Comparison of ENCODE assay signal across 1 cellular context in the genomic region with DNA sequence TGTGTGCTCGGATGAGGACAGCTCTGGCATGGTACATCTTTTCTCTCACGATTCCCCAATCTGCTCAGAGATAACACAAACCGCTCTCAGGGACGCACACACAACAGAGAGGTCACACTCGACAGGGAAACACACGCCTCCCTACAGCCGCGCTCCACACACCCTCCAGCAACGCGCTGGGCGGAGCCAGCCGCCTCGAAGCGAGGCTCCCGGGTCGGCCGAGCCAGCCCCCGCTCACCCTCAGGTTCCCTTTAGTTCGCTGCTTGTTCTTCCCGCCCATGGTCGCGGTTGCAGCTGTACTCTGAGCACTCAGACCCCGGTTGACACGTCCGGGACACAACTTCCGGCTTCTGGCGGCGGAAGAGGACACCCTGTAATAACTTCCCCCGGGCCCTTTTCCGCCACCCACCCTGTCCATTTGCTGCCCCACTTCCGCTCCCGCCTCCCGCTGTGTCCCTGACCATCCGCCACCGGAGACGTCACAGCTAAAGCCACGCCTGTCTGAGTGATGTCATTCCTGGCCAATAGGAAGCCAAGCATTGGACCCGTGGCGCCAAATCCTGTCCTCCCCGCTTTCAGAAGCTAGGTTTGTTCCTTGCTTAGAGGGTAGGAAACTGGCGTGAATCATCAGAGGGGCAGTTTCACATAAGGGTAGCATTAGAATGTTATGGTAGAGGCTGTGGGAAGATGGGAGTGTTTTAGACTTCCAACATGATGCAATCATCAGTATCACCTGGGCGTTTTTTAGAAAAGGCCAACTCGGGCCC.
TF ChIP-seq lines count a peak whose summit lies in the region.

A gene with protein sequence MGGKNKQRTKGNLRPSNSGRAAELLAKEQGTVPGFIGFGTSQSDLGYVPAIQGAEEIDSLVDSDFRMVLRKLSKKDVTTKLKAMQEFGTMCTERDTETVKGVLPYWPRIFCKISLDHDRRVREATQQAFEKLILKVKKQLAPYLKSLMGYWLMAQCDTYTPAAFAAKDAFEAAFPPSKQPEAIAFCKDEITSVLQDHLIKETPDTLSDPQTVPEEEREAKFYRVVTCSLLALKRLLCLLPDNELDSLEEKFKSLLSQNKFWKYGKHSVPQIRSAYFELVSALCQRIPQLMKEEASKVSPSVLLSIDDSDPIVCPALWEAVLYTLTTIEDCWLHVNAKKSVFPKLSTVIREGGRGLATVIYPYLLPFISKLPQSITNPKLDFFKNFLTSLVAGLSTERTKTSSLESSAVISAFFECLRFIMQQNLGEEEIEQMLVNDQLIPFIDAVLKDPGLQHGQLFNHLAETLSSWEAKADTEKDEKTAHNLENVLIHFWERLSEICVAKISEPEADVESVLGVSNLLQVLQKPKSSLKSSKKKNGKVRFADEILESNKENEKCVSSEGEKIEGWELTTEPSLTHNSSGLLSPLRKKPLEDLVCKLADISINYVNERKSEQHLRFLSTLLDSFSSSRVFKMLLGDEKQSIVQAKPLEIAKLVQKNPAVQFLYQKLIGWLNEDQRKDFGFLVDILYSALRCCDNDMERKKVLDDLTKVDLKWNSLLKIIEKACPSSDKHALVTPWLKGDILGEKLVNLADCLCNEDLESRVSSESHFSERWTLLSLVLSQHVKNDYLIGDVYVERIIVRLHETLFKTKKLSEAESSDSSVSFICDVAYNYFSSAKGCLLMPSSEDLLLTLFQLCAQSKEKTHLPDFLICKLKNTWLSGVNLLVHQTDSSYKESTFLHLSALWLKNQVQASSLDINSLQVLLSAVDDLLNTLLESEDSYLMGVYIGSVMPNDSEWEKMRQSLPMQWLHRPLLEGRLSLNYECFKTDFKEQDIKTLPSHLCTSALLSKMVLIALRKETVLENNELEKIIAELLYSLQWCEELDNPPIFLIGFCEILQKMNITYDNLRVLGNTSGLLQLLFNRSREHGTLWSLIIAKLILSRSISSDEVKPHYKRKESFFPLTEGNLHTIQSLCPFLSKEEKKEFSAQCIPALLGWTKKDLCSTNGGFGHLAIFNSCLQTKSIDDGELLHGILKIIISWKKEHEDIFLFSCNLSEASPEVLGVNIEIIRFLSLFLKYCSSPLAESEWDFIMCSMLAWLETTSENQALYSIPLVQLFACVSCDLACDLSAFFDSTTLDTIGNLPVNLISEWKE (N-terminal part only) (minus strand): TSS at position 352 of the 767 bp plus-strand sequence. CDS start 72 bp downstream, at position 280.

TF ChIP-seq in HepG2, 621 proteins besides CTCF, POLR2A, EP300 and RAD21 (continued from another document and continues in another):
- TF ChIP-seq, protein P1, sequence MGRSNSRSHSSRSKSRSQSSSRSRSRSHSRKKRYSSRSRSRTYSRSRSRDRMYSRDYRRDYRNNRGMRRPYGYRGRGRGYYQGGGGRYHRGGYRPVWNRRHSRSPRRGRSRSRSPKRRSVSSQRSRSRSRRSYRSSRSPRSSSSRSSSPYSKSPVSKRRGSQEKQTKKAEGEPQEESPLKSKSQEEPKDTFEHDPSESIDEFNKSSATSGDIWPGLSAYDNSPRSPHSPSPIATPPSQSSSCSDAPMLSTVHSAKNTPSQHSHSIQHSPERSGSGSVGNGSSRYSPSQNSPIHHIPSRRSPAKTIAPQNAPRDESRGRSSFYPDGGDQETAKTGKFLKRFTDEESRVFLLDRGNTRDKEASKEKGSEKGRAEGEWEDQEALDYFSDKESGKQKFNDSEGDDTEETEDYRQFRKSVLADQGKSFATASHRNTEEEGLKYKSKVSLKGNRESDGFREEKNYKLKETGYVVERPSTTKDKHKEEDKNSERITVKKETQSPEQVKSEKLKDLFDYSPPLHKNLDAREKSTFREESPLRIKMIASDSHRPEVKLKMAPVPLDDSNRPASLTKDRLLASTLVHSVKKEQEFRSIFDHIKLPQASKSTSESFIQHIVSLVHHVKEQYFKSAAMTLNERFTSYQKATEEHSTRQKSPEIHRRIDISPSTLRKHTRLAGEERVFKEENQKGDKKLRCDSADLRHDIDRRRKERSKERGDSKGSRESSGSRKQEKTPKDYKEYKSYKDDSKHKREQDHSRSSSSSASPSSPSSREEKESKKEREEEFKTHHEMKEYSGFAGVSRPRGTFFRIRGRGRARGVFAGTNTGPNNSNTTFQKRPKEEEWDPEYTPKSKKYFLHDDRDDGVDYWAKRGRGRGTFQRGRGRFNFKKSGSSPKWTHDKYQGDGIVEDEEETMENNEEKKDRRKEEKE (IDR thresholded peaks at IDR 0.05) = no peak
- no peak; the same call in 1 of the 2 replicates for TF ChIP-seq POLR2AphosphoS2 (IDR thresholded peaks at IDR 0.05; ENCODE audit: low read depth, low read length)
- TF ChIP-seq TBL1XR1 (IDR thresholded peaks at IDR 0.05; ENCODE audit: borderline replicate concordance, low read length, partially characterized antibody) = no peak
- TF ChIP-seq, protein P2, sequence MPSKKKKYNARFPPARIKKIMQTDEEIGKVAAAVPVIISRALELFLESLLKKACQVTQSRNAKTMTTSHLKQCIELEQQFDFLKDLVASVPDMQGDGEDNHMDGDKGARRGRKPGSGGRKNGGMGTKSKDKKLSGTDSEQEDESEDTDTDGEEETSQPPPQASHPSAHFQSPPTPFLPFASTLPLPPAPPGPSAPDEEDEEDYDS (CRISPR knock-in tag; IDR thresholded peaks at IDR 0.05) = peak; percentile 64
- no peak for TF ChIP-seq ZNF101 (CRISPR knock-in tag; IDR thresholded peaks at IDR 0.05; ENCODE audit: borderline replicate concordance, low read depth)
- TF ChIP-seq, protein P3, sequence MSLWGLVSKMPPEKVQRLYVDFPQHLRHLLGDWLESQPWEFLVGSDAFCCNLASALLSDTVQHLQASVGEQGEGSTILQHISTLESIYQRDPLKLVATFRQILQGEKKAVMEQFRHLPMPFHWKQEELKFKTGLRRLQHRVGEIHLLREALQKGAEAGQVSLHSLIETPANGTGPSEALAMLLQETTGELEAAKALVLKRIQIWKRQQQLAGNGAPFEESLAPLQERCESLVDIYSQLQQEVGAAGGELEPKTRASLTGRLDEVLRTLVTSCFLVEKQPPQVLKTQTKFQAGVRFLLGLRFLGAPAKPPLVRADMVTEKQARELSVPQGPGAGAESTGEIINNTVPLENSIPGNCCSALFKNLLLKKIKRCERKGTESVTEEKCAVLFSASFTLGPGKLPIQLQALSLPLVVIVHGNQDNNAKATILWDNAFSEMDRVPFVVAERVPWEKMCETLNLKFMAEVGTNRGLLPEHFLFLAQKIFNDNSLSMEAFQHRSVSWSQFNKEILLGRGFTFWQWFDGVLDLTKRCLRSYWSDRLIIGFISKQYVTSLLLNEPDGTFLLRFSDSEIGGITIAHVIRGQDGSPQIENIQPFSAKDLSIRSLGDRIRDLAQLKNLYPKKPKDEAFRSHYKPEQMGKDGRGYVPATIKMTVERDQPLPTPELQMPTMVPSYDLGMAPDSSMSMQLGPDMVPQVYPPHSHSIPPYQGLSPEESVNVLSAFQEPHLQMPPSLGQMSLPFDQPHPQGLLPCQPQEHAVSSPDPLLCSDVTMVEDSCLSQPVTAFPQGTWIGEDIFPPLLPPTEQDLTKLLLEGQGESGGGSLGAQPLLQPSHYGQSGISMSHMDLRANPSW (CRISPR knock-in tag; IDR thresholded peaks at IDR 0.05; ENCODE audit: borderline replicate concordance) = 0 out of 2 replicates have a peak, but pooled peaks have one; percentile 53
- TF ChIP-seq, protein P4, sequence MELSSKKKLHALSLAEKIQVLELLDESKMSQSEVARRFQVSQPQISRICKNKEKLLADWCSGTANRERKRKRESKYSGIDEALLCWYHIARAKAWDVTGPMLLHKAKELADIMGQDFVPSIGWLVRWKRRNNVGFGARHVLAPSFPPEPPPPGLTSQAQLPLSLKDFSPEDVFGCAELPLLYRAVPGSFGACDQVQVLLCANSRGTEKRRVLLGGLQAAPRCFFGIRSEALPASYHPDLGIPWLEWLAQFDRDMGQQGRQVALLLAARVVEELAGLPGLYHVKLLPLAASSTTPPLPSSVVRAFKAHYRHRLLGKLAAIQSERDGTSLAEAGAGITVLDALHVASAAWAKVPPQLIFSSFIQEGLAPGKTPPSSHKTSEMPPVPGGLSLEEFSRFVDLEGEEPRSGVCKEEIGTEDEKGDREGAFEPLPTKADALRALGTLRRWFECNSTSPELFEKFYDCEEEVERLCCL (CRISPR knock-in tag; IDR thresholded peaks at IDR 0.05; ENCODE audit: borderline replicate concordance) = peak; percentile 54; the same call in 1 of the 2 replicates
- TF ChIP-seq, protein P5, sequence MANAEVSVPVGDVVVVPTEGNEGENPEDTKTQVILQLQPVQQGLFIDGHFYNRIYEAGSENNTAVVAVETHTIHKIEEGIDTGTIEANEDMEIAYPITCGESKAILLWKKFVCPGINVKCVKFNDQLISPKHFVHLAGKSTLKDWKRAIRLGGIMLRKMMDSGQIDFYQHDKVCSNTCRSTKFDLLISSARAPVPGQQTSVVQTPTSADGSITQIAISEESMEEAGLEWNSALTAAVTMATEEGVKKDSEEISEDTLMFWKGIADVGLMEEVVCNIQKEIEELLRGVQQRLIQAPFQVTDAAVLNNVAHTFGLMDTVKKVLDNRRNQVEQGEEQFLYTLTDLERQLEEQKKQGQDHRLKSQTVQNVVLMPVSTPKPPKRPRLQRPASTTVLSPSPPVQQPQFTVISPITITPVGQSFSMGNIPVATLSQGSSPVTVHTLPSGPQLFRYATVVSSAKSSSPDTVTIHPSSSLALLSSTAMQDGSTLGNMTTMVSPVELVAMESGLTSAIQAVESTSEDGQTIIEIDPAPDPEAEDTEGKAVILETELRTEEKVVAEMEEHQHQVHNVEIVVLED (CRISPR knock-in tag; IDR thresholded peaks at IDR 0.05; ENCODE audit: borderline replicate concordance) = peak; percentile 44; the same call in 1 of the 2 replicates
- no peak for TF ChIP-seq ZNF564 (CRISPR knock-in tag; IDR thresholded peaks at IDR 0.05)
- TF ChIP-seq, protein P6, sequence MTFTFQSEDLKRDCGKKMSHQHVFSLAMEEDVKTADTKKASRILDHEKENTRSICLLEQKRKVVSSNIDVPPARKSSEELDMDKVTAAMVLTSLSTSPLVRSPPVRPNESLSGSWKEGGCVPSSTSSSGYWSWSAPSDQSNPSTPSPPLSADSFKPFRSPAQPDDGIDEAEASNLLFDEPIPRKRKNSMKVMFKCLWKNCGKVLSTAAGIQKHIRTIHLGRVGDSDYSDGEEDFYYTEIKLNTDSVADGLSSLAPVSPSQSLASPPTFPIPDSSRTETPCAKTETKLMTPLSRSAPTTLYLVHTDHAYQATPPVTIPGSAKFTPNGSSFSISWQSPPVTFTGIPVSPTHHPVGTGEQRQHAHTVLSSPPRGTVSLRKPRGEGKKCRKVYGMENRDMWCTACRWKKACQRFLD (CRISPR knock-in tag; IDR thresholded peaks at IDR 0.05; ENCODE audit: borderline replicate concordance) = no peak
- TF ChIP-seq, protein P7, sequence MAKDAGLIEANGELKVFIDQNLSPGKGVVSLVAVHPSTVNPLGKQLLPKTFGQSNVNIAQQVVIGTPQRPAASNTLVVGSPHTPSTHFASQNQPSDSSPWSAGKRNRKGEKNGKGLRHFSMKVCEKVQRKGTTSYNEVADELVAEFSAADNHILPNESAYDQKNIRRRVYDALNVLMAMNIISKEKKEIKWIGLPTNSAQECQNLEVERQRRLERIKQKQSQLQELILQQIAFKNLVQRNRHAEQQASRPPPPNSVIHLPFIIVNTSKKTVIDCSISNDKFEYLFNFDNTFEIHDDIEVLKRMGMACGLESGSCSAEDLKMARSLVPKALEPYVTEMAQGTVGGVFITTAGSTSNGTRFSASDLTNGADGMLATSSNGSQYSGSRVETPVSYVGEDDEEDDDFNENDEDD (CRISPR knock-in tag; IDR thresholded peaks at IDR 0.05; ENCODE audit: borderline replicate concordance) = peak; percentile 97
- no peak for TF ChIP-seq ZNF160 (CRISPR knock-in tag; IDR thresholded peaks at IDR 0.05)
- TF ChIP-seq, protein P8, sequence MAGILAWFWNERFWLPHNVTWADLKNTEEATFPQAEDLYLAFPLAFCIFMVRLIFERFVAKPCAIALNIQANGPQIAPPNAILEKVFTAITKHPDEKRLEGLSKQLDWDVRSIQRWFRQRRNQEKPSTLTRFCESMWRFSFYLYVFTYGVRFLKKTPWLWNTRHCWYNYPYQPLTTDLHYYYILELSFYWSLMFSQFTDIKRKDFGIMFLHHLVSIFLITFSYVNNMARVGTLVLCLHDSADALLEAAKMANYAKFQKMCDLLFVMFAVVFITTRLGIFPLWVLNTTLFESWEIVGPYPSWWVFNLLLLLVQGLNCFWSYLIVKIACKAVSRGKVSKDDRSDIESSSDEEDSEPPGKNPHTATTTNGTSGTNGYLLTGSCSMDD (CRISPR knock-in tag; IDR thresholded peaks at IDR 0.05) = no peak
- TF ChIP-seq MIER3 (CRISPR knock-in tag; IDR thresholded peaks at IDR 0.05; ENCODE audit: borderline replicate concordance) = peak; percentile 48; the same call in 1 of the 2 replicates
- TF ChIP-seq GATA4 (IDR thresholded peaks at IDR 0.05; ENCODE audit: borderline replicate concordance, low read depth) = peak; percentile 47; the same call in 1 of the 2 replicates
- TF ChIP-seq, protein P9, sequence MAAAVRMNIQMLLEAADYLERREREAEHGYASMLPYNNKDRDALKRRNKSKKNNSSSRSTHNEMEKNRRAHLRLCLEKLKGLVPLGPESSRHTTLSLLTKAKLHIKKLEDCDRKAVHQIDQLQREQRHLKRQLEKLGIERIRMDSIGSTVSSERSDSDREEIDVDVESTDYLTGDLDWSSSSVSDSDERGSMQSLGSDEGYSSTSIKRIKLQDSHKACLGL (CRISPR knock-in tag; IDR thresholded peaks at IDR 0.05) = peak; percentile 52; the same call in 1 of the 2 replicates
- TF ChIP-seq ZNF296 (CRISPR knock-in tag; conservative IDR thresholded peaks at IDR 0.05) = no peak
- TF ChIP-seq ATAD3A (CRISPR knock-in tag; IDR thresholded peaks at IDR 0.05) = no peak
- peak; percentile 26; the same call in 1 of the 2 replicates for TF ChIP-seq ZKSCAN1 (IDR thresholded peaks at IDR 0.05; ENCODE audit: low read length)
- TF ChIP-seq, protein P10, sequence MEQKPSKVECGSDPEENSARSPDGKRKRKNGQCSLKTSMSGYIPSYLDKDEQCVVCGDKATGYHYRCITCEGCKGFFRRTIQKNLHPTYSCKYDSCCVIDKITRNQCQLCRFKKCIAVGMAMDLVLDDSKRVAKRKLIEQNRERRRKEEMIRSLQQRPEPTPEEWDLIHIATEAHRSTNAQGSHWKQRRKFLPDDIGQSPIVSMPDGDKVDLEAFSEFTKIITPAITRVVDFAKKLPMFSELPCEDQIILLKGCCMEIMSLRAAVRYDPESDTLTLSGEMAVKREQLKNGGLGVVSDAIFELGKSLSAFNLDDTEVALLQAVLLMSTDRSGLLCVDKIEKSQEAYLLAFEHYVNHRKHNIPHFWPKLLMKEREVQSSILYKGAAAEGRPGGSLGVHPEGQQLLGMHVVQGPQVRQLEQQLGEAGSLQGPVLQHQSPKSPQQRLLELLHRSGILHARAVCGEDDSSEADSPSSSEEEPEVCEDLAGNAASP (CRISPR knock-in tag; IDR thresholded peaks at IDR 0.05; ENCODE audit: borderline replicate concordance) = no peak
- TF ChIP-seq HMG20A (CRISPR knock-in tag; IDR thresholded peaks at IDR 0.05; ENCODE audit: borderline replicate concordance) = no peak
- no peak for TF ChIP-seq ZNF775 (CRISPR knock-in tag; IDR thresholded peaks at IDR 0.05; ENCODE audit: borderline replicate concordance)
- TF ChIP-seq, protein P11, sequence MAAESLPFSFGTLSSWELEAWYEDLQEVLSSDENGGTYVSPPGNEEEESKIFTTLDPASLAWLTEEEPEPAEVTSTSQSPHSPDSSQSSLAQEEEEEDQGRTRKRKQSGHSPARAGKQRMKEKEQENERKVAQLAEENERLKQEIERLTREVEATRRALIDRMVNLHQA (CRISPR knock-in tag; IDR thresholded peaks at IDR 0.05) = no peak
- TF ChIP-seq SP140L (CRISPR knock-in tag; IDR thresholded peaks at IDR 0.05; ENCODE audit: borderline replicate concordance) = no peak
- TF ChIP-seq, protein P12, sequence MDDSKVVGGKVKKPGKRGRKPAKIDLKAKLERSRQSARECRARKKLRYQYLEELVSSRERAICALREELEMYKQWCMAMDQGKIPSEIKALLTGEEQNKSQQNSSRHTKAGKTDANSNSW (CRISPR knock-in tag; IDR thresholded peaks at IDR 0.05; ENCODE audit: borderline replicate concordance) = no peak
